13 cellular contexts compared by ENCODE assay signal in genomic region chr17:44987194-44987882, GRCh38. TPM values are rescaled to one million over a fixed set of nuclear protein-coding genes. Genes with fewer than 3 reads are reported as not detected.
DNase-seq lines count a peak whose midpoint lies in the region; ATAC-seq and TF ChIP-seq lines count a peak whose summit lies in the region.
"Had no signal": no experiment of that assay in that cellular context is flagged by ENCODE, and none has a peak within 500 bp of the region (broad histone marks: within the 10 kb centered on the region; RNA-seq: fewer than 3 reads in every experiment).

No MANE protein-coding gene starts in this region.

- peak overlapping the region; percentile 57 for H3K4me3 Mint-ChIP-seq in mesothelial cell of epicardium
- H3K4me3 Mint-ChIP-seq: activated CD4-positive, alpha-beta memory T cell treated with anti-CD3 and anti-CD28 coated beads, Interleukin-2, amount 10 ng/mL, durations not matched to agents 7 days and 5 days had no signal

- H3K4me3 ChIP-seq in HUES64 (ENCODE audit: low read length): peak overlapping the region; percentile 59
- H3K4me3 ChIP-seq in brain microvascular endothelial cell (ENCODE audit: low read depth, low read length): peak overlapping the region; percentile 22

- DNase-seq in AG20443 (ENCODE audit: low spot score) (peak; percentile 44), brain microvascular endothelial cell (no peak), mesothelial cell of epicardium (ENCODE audit: low spot score in 2 of 2, unreplicated experiment in 2 of 2) (no peak), COLO668 (lab: John Stamatoyannopoulos, UW; ENCODE audit: unreplicated experiment) (no peak), hepatic stellate cell (ENCODE audit: low spot score) (no peak)
- no peak for DNase-seq in central memory CD4-positive, alpha-beta T cell
- DNase-seq: activated CD4-positive, alpha-beta memory T cell treated with anti-CD3 and anti-CD28 coated beads, Interleukin-2, amount 10 ng/mL, durations not matched to agents 7 days and 5 days; HCEC 1CT; NCI-H524 treated with DMSO at 0.1 percent for 48 hours; nucleus accumbens had no signal

- ATAC-seq in GM19324 (IDR thresholded peaks at IDR 0.05; ENCODE audit: low FRiP score, unreplicated experiment): no peak

- 0 out of 2 replicates have a peak, but pooled peaks cover 3% of the 10 kb centered on the region for H3K4me1 ChIP-seq in HUES64 (ENCODE audit: insufficient read depth, low read length)

- H3K27me3 Mint-ChIP-seq in mesothelial cell of epicardium (ENCODE audit: low read depth): peaks cover 30% of the 10 kb centered on the region

- H3K27ac Mint-ChIP-seq in mesothelial cell of epicardium: peak overlapping the region; percentile 58
- H3K27ac Mint-ChIP-seq: activated CD4-positive, alpha-beta memory T cell treated with anti-CD3 and anti-CD28 coated beads, Interleukin-2, amount 10 ng/mL, durations not matched to agents 7 days and 5 days; CD14-positive monocyte had no signal

- H3K9me3 ChIP-seq in HUES64 (ENCODE audit: insufficient read depth, low read depth, low read length): no peaks in the 10 kb centered on the region

- H3K36me3 ChIP-seq in HUES64 (ENCODE audit: insufficient read depth, low read length) (no peaks in the 10 kb centered on the region), brain microvascular endothelial cell (replicated peaks) (no peaks in the 10 kb centered on the region)

- TF ChIP-seq CTCF in brain microvascular endothelial cell (IDR thresholded peaks at IDR 0.05; ENCODE audit: low read depth, low read length, missing control alignments) (no peak), mesothelial cell of epicardium (IDR thresholded peaks at IDR 0.05; ENCODE audit: unreplicated experiment) (no peak)

- H3K27me3 ChIP-seq in HUES64 (ENCODE audit: insufficient read depth, low read length) (0 out of 2 replicates have a peak, but pooled peaks cover 4% of the 10 kb centered on the region), brain microvascular endothelial cell (replicated peaks) (no peaks in the 10 kb centered on the region)

- in situ Hi-C loops in brain microvascular endothelial cell (cut with HindIII; ENCODE audit: low pct_ligation_motif_present, low sequenced_read_pairs): no loop called here

- peak overlapping the region; percentile 56 for H3K9ac ChIP-seq in HUES64 (ENCODE audit: low read depth, low read length)

- H3K4me1 Mint-ChIP-seq in mesothelial cell of epicardium: peaks cover 6% of the 10 kb centered on the region
- H3K4me1 Mint-ChIP-seq: activated CD4-positive, alpha-beta memory T cell treated with anti-CD3 and anti-CD28 coated beads, Interleukin-2, amount 10 ng/mL, durations not matched to agents 7 days and 5 days had no signal

- H3K36me3 Mint-ChIP-seq in mesothelial cell of epicardium: no peaks in the 10 kb centered on the region
- H3K36me3 Mint-ChIP-seq: CD14-positive monocyte had no signal

- H3K27ac ChIP-seq in HUES64 (ENCODE audit: low read depth, low read length) (peak overlapping the region; percentile 36; the same call in 1 of the 2 replicates), brain microvascular endothelial cell (no peak overlapping the region)

- H3K9me3 Mint-ChIP-seq in mesothelial cell of epicardium: no peaks in the 10 kb centered on the region

- 2% methylated on average over 18 of the region's 18 CpGs for WGBS in HUES64

RNA-seq across cellular contexts. Expression of gene C1QL1, which starts 19.2 kb away (rescaled TPM):
- 4.1 TPM for polyA plus RNA-seq in HUES64 (2013, experiment 1 of 2)
- polyA plus RNA-seq in HUES64 (2013, experiment 2 of 2): 6.3 TPM
- 2.2 to 3.1 TPM (median 3.0 TPM) in 3 replicates for total RNA-seq in mesothelial cell of epicardium
- polyA plus RNA-seq: CD14-positive monocyte had no signal

RNA-seq across cellular contexts. Expression of gene KIF18B, which starts 39.8 kb away (rescaled TPM):
- 25.5 TPM for polyA plus RNA-seq in HUES64 (2013, experiment 1 of 2)
- polyA plus RNA-seq in HUES64 (2013, experiment 2 of 2): 22.4 TPM
- 19.0 to 20.2 TPM (median 19.2 TPM) in 3 replicates for total RNA-seq in mesothelial cell of epicardium
- polyA plus RNA-seq: CD14-positive monocyte had no signal
